Comparison of ENCODE assay signal across 12 cellular contexts in genomic region chr5:150394103-150394502, GRCh38. TPM values are rescaled to one million over a fixed set of nuclear protein-coding genes. Genes with fewer than 3 reads are reported as not detected.
DNase-seq lines count a peak whose midpoint lies in the region; ATAC-seq and TF ChIP-seq lines count a peak whose summit lies in the region.
"Had no signal": no experiment of that assay in that cellular context is flagged by ENCODE, and none has a peak within 500 bp of the region (broad histone marks: within the 10 kb centered on the region; RNA-seq: fewer than 3 reads in every experiment).

No MANE protein-coding gene starts in this region.

- in situ Hi-C loops in GM13977 (cut with MboI; ENCODE audit: low pct_unique_long_range_greater_than_20kb, low sequenced_read_pairs, unreplicated experiment): no loop called here

- no peak overlapping the region for H3K27ac ChIP-seq in naive thymus-derived CD4-positive, alpha-beta T cell (ENCODE audit: low read depth, low read length)

- H3K9me3 ChIP-seq in naive thymus-derived CD4-positive, alpha-beta T cell (ENCODE audit: control insufficient read depth in 2 of 3, low read length in 3 of 3): no peaks in the 10 kb centered on the region

- no peak for TF ChIP-seq CTCF in GM13977 (IDR thresholded peaks at IDR 0.05; ENCODE audit: extremely low read depth, insufficient read depth, missing control alignments)

- intact Hi-C loops in naive thymus-derived CD4-positive, alpha-beta T cell (cut with micrococcal nuclease): no loop called here

- no peak overlapping the region for H3K4me3 ChIP-seq in naive thymus-derived CD4-positive, alpha-beta T cell (ENCODE audit: low read length)

- H3K36me3 Mint-ChIP-seq in naive thymus-derived CD4-positive, alpha-beta T cell: peaks cover 3 to 42% (median 13%) of the 10 kb centered on the region in 5 donors

- H3K9me3 Mint-ChIP-seq in naive thymus-derived CD4-positive, alpha-beta T cell: no peaks in the 10 kb centered on the region
- H3K9me3 Mint-ChIP-seq: H9 had no signal

- no peaks in the 10 kb centered on the region for H3K27me3 Mint-ChIP-seq in naive thymus-derived CD4-positive, alpha-beta T cell

- POLR2A ChIA-PET in naive thymus-derived CD4-positive, alpha-beta T cell (lab: Charles Lee): interaction anchor here (0.6 kb wide), 1 partner anchor 39 kb away, joined by 3 read pairs; no protein-coding TSS in a partner anchor

- peaks cover 0 to 1% (median 0%) of the 10 kb centered on the region in 7 donors for H3K4me1 Mint-ChIP-seq in naive thymus-derived CD4-positive, alpha-beta T cell
- H3K4me1 Mint-ChIP-seq: H9 had no signal

- no peak overlapping the region for H3K4me3 Mint-ChIP-seq in naive thymus-derived CD4-positive, alpha-beta T cell
- H3K4me3 Mint-ChIP-seq: H9 had no signal

- CTCF ChIA-PET in naive thymus-derived CD4-positive, alpha-beta T cell (lab: Charles Lee): no interaction called here

- H3K27me3 ChIP-seq in naive thymus-derived CD4-positive, alpha-beta T cell (ENCODE audit: control insufficient read depth in 2 of 2, insufficient read depth in 2 of 2, low read length in 2 of 2): no peaks in the 10 kb centered on the region

- DNase-seq in GM13977 (ENCODE audit: low spot score) (peak; percentile 80), T1000 (lab: John Stamatoyannopoulos, UW) (peak; percentile 59), OCI-M2 (lab: John Stamatoyannopoulos, UW; ENCODE audit: unreplicated experiment) (no peak), NCI-H2081 (lab: John Stamatoyannopoulos, UW) (no peak), mesenteric fat pad (ENCODE audit: low spot score) (no peak)
- no peak for DNase-seq in naive thymus-derived CD4-positive, alpha-beta T cell
- DNase-seq: Calu3; H9; NCI-H1436; stimulated activated CD4-positive, alpha-beta T cell treated with anti-CD3 and anti-CD28 coated beads, Interleukin-2, amount 100 ng/mL, for 24 hours had no signal

- ATAC-seq in HG02610 (IDR thresholded peaks at IDR 0.05; ENCODE audit: unreplicated experiment): peak; percentile 59
- peak; percentile 7 for ATAC-seq in naive thymus-derived CD4-positive, alpha-beta T cell

- no peaks in the 10 kb centered on the region for H3K4me1 ChIP-seq in naive thymus-derived CD4-positive, alpha-beta T cell (ENCODE audit: control insufficient read depth in 2 of 2, insufficient read depth in 2 of 2, low read length in 2 of 2)

- no peak overlapping the region for H3K27ac Mint-ChIP-seq in naive thymus-derived CD4-positive, alpha-beta T cell
- H3K27ac Mint-ChIP-seq: H9 had no signal

- H3K36me3 ChIP-seq in naive thymus-derived CD4-positive, alpha-beta T cell (ENCODE audit: control insufficient read depth in 2 of 3, insufficient read depth in 3 of 3, low read length in 3 of 3): peaks cover 10 to 96% (median 12%) of the 10 kb centered on the region in 3 experiments

RNA-seq across cellular contexts. Expression of gene CD74, which starts 18.6 kb away (rescaled TPM):
- 1,000 to 10,000 TPM in 1 of 5 experiments, 100 to 1,000 TPM in 4; 153 to 1,948 (median 540) TPM for total RNA-seq in naive thymus-derived CD4-positive, alpha-beta T cell
- 100 to 1,000 TPM; 295 to 413 TPM for polyA plus RNA-seq in naive thymus-derived CD4-positive, alpha-beta T cell
- 486 TPM for total RNA-seq in mesenteric fat pad
- total RNA-seq: osteocyte had no signal

RNA-seq across cellular contexts. Expression of gene TCOF1, which starts 36.6 kb away (rescaled TPM):
- 10 to 100 TPM; 45.9 to 60.0 (median 54.6) TPM for total RNA-seq in naive thymus-derived CD4-positive, alpha-beta T cell
- 10 to 100 TPM in 1 of 2 donors, 1 to 10 TPM in 1; 3.9 to 27.0 TPM for polyA plus RNA-seq in naive thymus-derived CD4-positive, alpha-beta T cell
- 26.1 TPM for total RNA-seq in mesenteric fat pad

RNA-seq across cellular contexts. Expression of gene RPS14, which starts 55.4 kb away (rescaled TPM):
- 1,000 to 10,000 TPM; 2,331 to 7,378 (median 6,414) TPM for total RNA-seq in naive thymus-derived CD4-positive, alpha-beta T cell
- over 10,000 TPM in 1 of 2 donors, 1,000 to 10,000 TPM in 1; 8,640 to 11,248 TPM for polyA plus RNA-seq in naive thymus-derived CD4-positive, alpha-beta T cell
- 1,447 TPM for total RNA-seq in mesenteric fat pad

Comparison
In these comparisons a context has a peak if more than half of its experiments do, and no peak if none do; other contexts are left out.
1. DNase-seq: peak in GM13977 (single experiment) and T1000 (single experiment); none in naive thymus-derived CD4-positive, alpha-beta T cell (0 of 9), OCI-M2 (single experiment), NCI-H2081 (0 of 2) and mesenteric fat pad (single experiment).